In genomic region chr2:54212456-54212855, GRCh38 we compare ENCODE assay signal across 13 cellular contexts. TPM values are rescaled to one million over a fixed set of nuclear protein-coding genes. Genes with fewer than 3 reads are reported as not detected.
DNase-seq lines count a peak whose midpoint lies in the region; ATAC-seq and TF ChIP-seq lines count a peak whose summit lies in the region.
"Had no signal": no experiment of that assay in that cellular context is flagged by ENCODE, and none has a peak within 500 bp of the region (broad histone marks: within the 10 kb centered on the region; RNA-seq: fewer than 3 reads in every experiment).

No MANE protein-coding gene starts in this region.

- no peaks in the 10 kb centered on the region for H3K79me2 ChIP-seq in SK-N-SH (ENCODE audit: insufficient read depth)

- H3K4me3 ChIP-seq in SK-N-SH (ENCODE audit: low read depth in 2 of 2, low read length in 1 of 2) (no peak overlapping the region), foreskin fibroblast (ENCODE audit: low read depth in 1 of 2, low read length in 2 of 2) (no peak overlapping the region)

- WGBS in SK-N-SH (ENCODE audit: low lambda C conversion rate), result 62% methylated on average over 1 of the region's 1 CpG

- ATAC-seq in sciatic nerve, result peak; percentile 80
- ATAC-seq in GM21367 (IDR thresholded peaks at IDR 0.05; ENCODE audit: unreplicated experiment), result no peak
- ATAC-seq in GM18858 (IDR thresholded peaks at IDR 0.05; ENCODE audit: unreplicated experiment), result no peak

- CTCF ChIA-PET in SK-N-SH (lab: Yijun Ruan, JAX), result no interaction called here

- no peak overlapping the region for H2AFZ ChIP-seq in SK-N-SH (ENCODE audit: low read depth)

- H4K20me1 ChIP-seq in SK-N-SH (ENCODE audit: insufficient read depth), result no peaks in the 10 kb centered on the region

- no peak for TF ChIP-seq EP300 in SK-N-SH (IDR thresholded peaks at IDR 0.05; ENCODE audit: borderline replicate concordance in 1 of 2, low read depth in 1 of 2, low read length in 1 of 2)

- no peak for TF ChIP-seq RAD21 in SK-N-SH (IDR thresholded peaks at IDR 0.05; ENCODE audit: low read length)

- H3K27me3 ChIP-seq in SK-N-SH (ENCODE audit: insufficient read depth), result no peaks in the 10 kb centered on the region

- POLR2A ChIA-PET in SK-N-SH (lab: Yijun Ruan, JAX), result no interaction called here

- H3K9me3 ChIP-seq in SK-N-SH, result no peaks in the 10 kb centered on the region

- peaks cover 12 to 19% of the 10 kb centered on the region in 2 experiments for H3K4me1 ChIP-seq in SK-N-SH (ENCODE audit: control insufficient read depth in 1 of 2, insufficient read depth in 2 of 2, low read depth in 1 of 2, low read length in 1 of 2)

- peak overlapping the region in 1 of 2 experiments; percentile 26; a peak in 1 of 4 replicates for H3K27ac ChIP-seq in SK-N-SH (ENCODE audit: low read depth in 2 of 2, low read length in 1 of 2)

- H3K36me3 ChIP-seq in SK-N-SH (replicated peaks in 1 of 2; ENCODE audit: control insufficient read depth in 1 of 2, insufficient read depth in 2 of 2, low read length in 1 of 2), result no peaks in the 10 kb centered on the region

- H3F3A ChIP-seq in SK-N-SH (replicated peaks; ENCODE audit: insufficient read depth), result peaks cover 5% of the 10 kb centered on the region

- intact Hi-C loops in sciatic nerve (cut with DNase I), result no loop called here

- H3K9ac ChIP-seq in SK-N-SH, result no peak overlapping the region

- TF ChIP-seq CTCF in SK-N-SH (IDR thresholded peaks at IDR 0.05), result no peak
- TF ChIP-seq CTCF in foreskin fibroblast (IDR thresholded peaks at IDR 0.05; ENCODE audit: low read depth, low read length), result no peak

- H3K9me2 ChIP-seq in SK-N-SH, result no peaks in the 10 kb centered on the region

- H3K4me2 ChIP-seq in SK-N-SH, result no peak overlapping the region

- DNase-seq in H4 (ENCODE audit: low spot score) (peak; percentile 90), SK-N-SH (no peak), foreskin fibroblast (peak; percentile 86 to 93), sciatic nerve (ENCODE audit: low spot score) (no peak), NCI-H748 treated with DMSO at 0.1 percent for 48 hours (lab: John Stamatoyannopoulos, UW) (no peak)
- no peak for DNase-seq in central memory CD4-positive, alpha-beta T cell
- DNase-seq: activated T-cell treated with anti-CD3 and anti-CD28 coated beads, Interleukin-2, amount 50 U/mL, for 24 hours; DND-41; NCI-H524 had no signal

TF ChIP-seq in SK-N-SH, 30 proteins besides CTCF, POLR2A, EP300 and RAD21:
- TF ChIP-seq, protein P1, sequence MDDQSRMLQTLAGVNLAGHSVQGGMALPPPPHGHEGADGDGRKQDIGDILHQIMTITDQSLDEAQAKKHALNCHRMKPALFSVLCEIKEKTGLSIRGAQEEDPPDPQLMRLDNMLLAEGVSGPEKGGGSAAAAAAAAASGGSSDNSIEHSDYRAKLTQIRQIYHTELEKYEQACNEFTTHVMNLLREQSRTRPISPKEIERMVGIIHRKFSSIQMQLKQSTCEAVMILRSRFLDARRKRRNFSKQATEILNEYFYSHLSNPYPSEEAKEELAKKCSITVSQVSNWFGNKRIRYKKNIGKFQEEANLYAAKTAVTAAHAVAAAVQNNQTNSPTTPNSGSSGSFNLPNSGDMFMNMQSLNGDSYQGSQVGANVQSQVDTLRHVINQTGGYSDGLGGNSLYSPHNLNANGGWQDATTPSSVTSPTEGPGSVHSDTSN (IDR thresholded peaks at IDR 0.05), result 0 out of 2 replicates have a peak, but pooled peaks have one; percentile 10
- TF ChIP-seq NFIC (IDR thresholded peaks at IDR 0.05; ENCODE audit: borderline replicate concordance), result no peak
- peak; percentile 56; the same call in 1 of the 2 replicates for TF ChIP-seq TCF12 (IDR thresholded peaks at IDR 0.05)
- no peak for TF ChIP-seq REST (IDR thresholded peaks at IDR 0.05; ENCODE audit: low read depth, low read length)
- no peak for TF ChIP-seq GATA2 (CRISPR knock-in tag; IDR thresholded peaks at IDR 0.05)
- no peak for TF ChIP-seq RFX5 (IDR thresholded peaks at IDR 0.05; ENCODE audit: low read length)

RNA-seq across cellular contexts. Expression of gene TSPYL6, which starts 43.6 kb away (rescaled TPM):
- not detected in 2 replicates for total RNA-seq in H4 (2014; rRNA removed; shearing (Covaris generic))
- not detected in 2 replicates for polyA plus RNA-seq in SK-N-SH (2012; rRNA removed)
- not detected in 2 replicates for polyA plus RNA-seq in SK-N-SH (2012; cell fraction: cytosol; rRNA removed)
- 0.01 TPM in 1 of 2 replicates, not detected in the other for polyA plus RNA-seq in SK-N-SH (2012; cell fraction: nucleus; rRNA removed)
- 0.13 TPM for total RNA-seq in sciatic nerve
- total RNA-seq: dermis microvascular lymphatic vessel endothelial cell; T-helper 2 cell treated with Interferon-gamma antibody and Interleukin-4, amounts not matched to agents 100 ng/mL and 5 ng/mL, for 36 hours had no signal

Comparison
In these comparisons a context has a peak if more than half of its experiments do, and no peak if none do; other contexts are left out.
1. DNase-seq: peak in H4 (single experiment) and foreskin fibroblast (2 of 2); none in SK-N-SH (single experiment), sciatic nerve (single experiment), NCI-H748 treated with DMSO at 0.1 percent for 48 hours (single experiment) and central memory CD4-positive, alpha-beta T cell (single experiment).